Comparison of ENCODE assay signal across 2 cellular contexts in genomic region chr7:44764081-44764480, GRCh38.
TF ChIP-seq lines count a peak whose summit lies in the region.

No MANE protein-coding gene starts in this region.

TF ChIP-seq in liver, 16 proteins besides CTCF, POLR2A, EP300 and RAD21:
- TF ChIP-seq REST (IDR thresholded peaks at IDR 0.05) (no peak), MAX (IDR thresholded peaks at IDR 0.05) (no peak), FOXA1 (IDR thresholded peaks at IDR 0.05) (no peak), RXRA (IDR thresholded peaks at IDR 0.05) (no peak), NR2F2 (IDR thresholded peaks at IDR 0.05) (no peak), ATF3 (IDR thresholded peaks at IDR 0.05) (no peak), EGR1 (IDR thresholded peaks at IDR 0.05; ENCODE audit: low read depth in 2 of 2) (no peak), TAF1 (conservative IDR thresholded peaks at IDR 0.05) (no peak), YY1 (IDR thresholded peaks at IDR 0.05) (no peak), GABPA (IDR thresholded peaks at IDR 0.05 in 1 of 2, conservative IDR thresholded peaks at IDR 0.05 in 1 of 2) (no peak), SP1 (IDR thresholded peaks at IDR 0.05) (no peak), HNF4A (conservative IDR thresholded peaks at IDR 0.05) (no peak), JUND (IDR thresholded peaks at IDR 0.05) (no peak), ZBTB33 (IDR thresholded peaks at IDR 0.05) (no peak), FOXA2 (IDR thresholded peaks at IDR 0.05) (no peak)

TF ChIP-seq in HepG2, 621 proteins besides CTCF, POLR2A, EP300 and RAD21:
- TF ChIP-seq PCBP1 (IDR thresholded peaks at IDR 0.05; ENCODE audit: borderline replicate concordance, low read depth, low read length) (no peak), ZNF20 (CRISPR knock-in tag; IDR thresholded peaks at IDR 0.05) (no peak), ATF7 (IDR thresholded peaks at IDR 0.05) (no peak), ATF7 (CRISPR knock-in tag; IDR thresholded peaks at IDR 0.05) (no peak), USF2 (IDR thresholded peaks at IDR 0.05; ENCODE audit: low read depth, low read length) (no peak), USF2 (CRISPR knock-in tag; IDR thresholded peaks at IDR 0.05; ENCODE audit: borderline replicate concordance) (no peak), ZNF501 (CRISPR knock-in tag; IDR thresholded peaks at IDR 0.05) (no peak), FUBP1 (CRISPR knock-in tag; IDR thresholded peaks at IDR 0.05; ENCODE audit: borderline replicate concordance) (no peak), TAF15 (IDR thresholded peaks at IDR 0.05; ENCODE audit: low read depth, low read length, poor library complexity, severe bottlenecking) (no peak), SMARCC2 (IDR thresholded peaks at IDR 0.05) (no peak), IRF1 (CRISPR knock-in tag; IDR thresholded peaks at IDR 0.05; ENCODE audit: low read depth) (no peak), SRY (CRISPR knock-in tag; IDR thresholded peaks at IDR 0.05) (no peak), PAF1 (CRISPR knock-in tag; IDR thresholded peaks at IDR 0.05) (no peak), ZNF331 (CRISPR knock-in tag; IDR thresholded peaks at IDR 0.05) (no peak)
